1 cellular context compared by ENCODE assay signal in the genomic region with DNA sequence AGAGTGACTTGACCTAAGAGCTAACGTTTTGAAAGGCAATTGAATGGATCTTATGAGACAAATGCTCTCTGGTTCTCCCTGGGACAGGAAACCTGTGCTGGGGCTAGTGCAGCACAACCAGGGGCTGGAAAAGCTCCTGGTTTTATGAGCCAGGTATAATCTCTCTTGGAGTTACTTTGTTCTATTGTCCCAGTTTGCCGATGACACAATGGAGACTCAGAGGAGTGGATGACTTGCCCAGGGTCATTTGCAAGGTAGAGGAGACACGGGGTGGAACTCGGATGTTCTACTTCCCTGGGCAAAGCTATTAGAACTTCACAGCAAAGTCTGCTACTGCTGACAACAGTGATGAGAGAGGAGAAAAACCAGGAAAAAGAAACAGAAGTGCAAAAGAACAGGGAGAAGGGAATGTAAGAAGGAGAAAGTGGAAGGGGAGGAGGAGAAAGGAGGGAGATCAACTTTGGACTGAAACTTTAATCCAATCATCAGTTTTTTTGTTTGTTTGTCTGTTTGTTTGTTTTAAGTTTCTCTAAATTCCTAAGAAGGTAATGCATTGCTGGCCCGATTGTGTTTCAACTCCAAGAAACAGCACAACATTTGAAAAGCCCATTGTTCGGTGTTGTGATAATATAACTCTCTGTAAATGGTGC.
TF ChIP-seq lines count a peak whose summit lies in the region.

No MANE protein-coding gene starts in this region.

TF ChIP-seq in HepG2, 621 proteins besides CTCF, POLR2A, EP300 and RAD21:
- TF ChIP-seq, protein P1, sequence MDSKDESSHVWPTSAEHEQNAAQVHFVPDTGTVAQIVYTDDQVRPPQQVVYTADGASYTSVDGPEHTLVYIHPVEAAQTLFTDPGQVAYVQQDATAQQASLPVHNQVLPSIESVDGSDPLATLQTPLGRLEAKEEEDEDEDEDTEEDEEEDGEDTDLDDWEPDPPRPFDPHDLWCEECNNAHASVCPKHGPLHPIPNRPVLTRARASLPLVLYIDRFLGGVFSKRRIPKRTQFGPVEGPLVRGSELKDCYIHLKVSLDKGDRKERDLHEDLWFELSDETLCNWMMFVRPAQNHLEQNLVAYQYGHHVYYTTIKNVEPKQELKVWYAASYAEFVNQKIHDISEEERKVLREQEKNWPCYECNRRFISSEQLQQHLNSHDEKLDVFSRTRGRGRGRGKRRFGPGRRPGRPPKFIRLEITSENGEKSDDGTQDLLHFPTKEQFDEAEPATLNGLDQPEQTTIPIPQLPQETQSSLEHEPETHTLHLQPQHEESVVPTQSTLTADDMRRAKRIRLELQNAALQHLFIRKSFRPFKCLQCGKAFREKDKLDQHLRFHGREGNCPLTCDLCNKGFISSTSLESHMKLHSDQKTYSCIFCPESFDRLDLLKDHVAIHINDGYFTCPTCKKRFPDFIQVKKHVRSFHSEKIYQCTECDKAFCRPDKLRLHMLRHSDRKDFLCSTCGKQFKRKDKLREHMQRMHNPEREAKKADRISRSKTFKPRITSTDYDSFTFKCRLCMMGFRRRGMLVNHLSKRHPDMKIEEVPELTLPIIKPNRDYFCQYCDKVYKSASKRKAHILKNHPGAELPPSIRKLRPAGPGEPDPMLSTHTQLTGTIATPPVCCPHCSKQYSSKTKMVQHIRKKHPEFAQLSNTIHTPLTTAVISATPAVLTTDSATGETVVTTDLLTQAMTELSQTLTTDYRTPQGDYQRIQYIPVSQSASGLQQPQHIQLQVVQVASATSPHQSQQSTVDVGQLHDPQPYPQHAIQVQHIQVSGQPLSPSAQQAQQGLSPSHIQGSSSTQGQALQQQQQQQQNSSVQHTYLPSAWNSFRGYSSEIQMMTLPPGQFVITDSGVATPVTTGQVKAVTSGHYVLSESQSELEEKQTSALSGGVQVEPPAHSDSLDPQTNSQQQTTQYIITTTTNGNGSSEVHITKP (CRISPR knock-in tag; IDR thresholded peaks at IDR 0.05; ENCODE audit: low read depth), result peak; percentile 26; the same call in 1 of the 2 replicates
- no peak for TF ChIP-seq ZNF253 (CRISPR knock-in tag; IDR thresholded peaks at IDR 0.05; ENCODE audit: borderline replicate concordance)
- TF ChIP-seq ZNF136 (CRISPR knock-in tag; IDR thresholded peaks at IDR 0.05; ENCODE audit: low read depth), result no peak
- TF ChIP-seq ZNF644 (CRISPR knock-in tag; IDR thresholded peaks at IDR 0.05; ENCODE audit: low read depth), result no peak
- TF ChIP-seq, protein P2, sequence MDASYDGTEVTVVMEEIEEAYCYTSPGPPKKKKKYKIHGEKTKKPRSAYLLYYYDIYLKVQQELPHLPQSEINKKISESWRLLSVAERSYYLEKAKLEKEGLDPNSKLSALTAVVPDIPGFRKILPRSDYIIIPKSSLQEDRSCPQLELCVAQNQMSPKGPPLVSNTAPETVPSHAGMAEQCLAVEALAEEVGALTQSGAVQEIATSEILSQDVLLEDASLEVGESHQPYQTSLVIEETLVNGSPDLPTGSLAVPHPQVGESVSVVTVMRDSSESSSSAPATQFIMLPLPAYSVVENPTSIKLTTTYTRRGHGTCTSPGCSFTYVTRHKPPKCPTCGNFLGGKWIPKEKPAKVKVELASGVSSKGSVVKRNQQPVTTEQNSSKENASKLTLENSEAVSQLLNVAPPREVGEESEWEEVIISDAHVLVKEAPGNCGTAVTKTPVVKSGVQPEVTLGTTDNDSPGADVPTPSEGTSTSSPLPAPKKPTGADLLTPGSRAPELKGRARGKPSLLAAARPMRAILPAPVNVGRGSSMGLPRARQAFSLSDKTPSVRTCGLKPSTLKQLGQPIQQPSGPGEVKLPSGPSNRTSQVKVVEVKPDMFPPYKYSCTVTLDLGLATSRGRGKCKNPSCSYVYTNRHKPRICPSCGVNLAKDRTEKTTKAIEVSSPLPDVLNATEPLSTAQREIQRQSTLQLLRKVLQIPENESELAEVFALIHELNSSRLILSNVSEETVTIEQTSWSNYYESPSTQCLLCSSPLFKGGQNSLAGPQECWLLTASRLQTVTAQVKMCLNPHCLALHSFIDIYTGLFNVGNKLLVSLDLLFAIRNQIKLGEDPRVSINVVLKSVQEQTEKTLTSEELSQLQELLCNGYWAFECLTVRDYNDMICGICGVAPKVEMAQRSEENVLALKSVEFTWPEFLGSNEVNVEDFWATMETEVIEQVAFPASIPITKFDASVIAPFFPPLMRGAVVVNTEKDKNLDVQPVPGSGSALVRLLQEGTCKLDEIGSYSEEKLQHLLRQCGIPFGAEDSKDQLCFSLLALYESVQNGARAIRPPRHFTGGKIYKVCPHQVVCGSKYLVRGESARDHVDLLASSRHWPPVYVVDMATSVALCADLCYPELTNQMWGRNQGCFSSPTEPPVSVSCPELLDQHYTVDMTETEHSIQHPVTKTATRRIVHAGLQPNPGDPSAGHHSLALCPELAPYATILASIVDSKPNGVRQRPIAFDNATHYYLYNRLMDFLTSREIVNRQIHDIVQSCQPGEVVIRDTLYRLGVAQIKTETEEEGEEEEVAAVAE (CRISPR knock-in tag; IDR thresholded peaks at IDR 0.05; ENCODE audit: borderline replicate concordance), result no peak
